11 cellular contexts compared by ENCODE assay signal in genomic region chr3:39911465-39912309, GRCh38.
A peak's percentile ranks its signal among the peaks of the same experiment; 100 is the strongest.
DNase-seq lines count a peak whose midpoint lies in the region; ATAC-seq and TF ChIP-seq lines count a peak whose summit lies in the region.
"Had no signal": no experiment of that assay in that cellular context is flagged by ENCODE, and none has a peak within 500 bp of the region (broad histone marks: within the 10 kb centered on the region; RNA-seq: fewer than 3 reads in every experiment).

No MANE protein-coding gene starts in this region.

- H2AK5ac ChIP-seq in mesenchymal stem cell (ENCODE audit: low read length, severe bottlenecking) = peak overlapping the region; percentile 40

- CTCF ChIA-PET in AG04449 (lab: Yijun Ruan, JAX) = no interaction called here
- CTCF ChIA-PET in activated CD8-positive, alpha-beta memory T cell treated with anti-CD3 and anti-CD28 coated beads, Interleukin-2, amount 10 ng/mL, durations not matched to agents 7 days and 5 days (lab: Charles Lee) = no interaction called here
- CTCF ChIA-PET in CD8-positive, alpha-beta memory T cell (lab: Charles Lee) = no interaction called here

- peak; percentile 57 for DNase-seq in AG04449 (ENCODE audit: low read depth, low spot score)
- peak; percentile 16 for DNase-seq in NCI-H226
- DNase-seq in epithelial cell of esophagus (ENCODE audit: low read depth) = peak; percentile 56
- DNase-seq in mesenchymal stem cell = no peak
- DNase-seq in activated CD8-positive, alpha-beta memory T cell treated with anti-CD3 and anti-CD28 coated beads, Interleukin-2, amount 10 ng/mL, durations not matched to agents 7 days and 5 days = no peak
- DNase-seq in NCI-H774 (lab: John Stamatoyannopoulos, UW) = no peak
- DNase-seq in CD8-positive, alpha-beta memory T cell = no peak
- DNase-seq in stimulated activated CD4-positive, alpha-beta T cell treated with anti-CD3 and anti-CD28 coated beads, Interleukin-15, amount 100 ng/mL, for 24 hours = no peak
- DNase-seq: AML-193, NCI-H524 had no signal

- ATAC-seq in activated CD8-positive, alpha-beta memory T cell treated with anti-CD3 and anti-CD28 coated beads, Interleukin-2, amount 10 ng/mL, durations not matched to agents 7 days and 5 days = no peak

- POLR2A ChIA-PET in AG04449 (lab: Yijun Ruan, JAX) = no interaction called here
- POLR2A ChIA-PET in CD8-positive, alpha-beta memory T cell (lab: Charles Lee) = no interaction called here

- TF ChIP-seq CTCF in AG04449 (IDR thresholded peaks at IDR 0.05; ENCODE audit: insufficient read depth, low read length, missing control alignments) (no peak), epithelial cell of esophagus (IDR thresholded peaks at IDR 0.05; ENCODE audit: insufficient read depth, low read depth, low read length, missing control alignments) (no peak)

- H3K9me3 Mint-ChIP-seq in activated CD8-positive, alpha-beta memory T cell treated with anti-CD3 and anti-CD28 coated beads, Interleukin-2, amount 10 ng/mL, durations not matched to agents 7 days and 5 days (ENCODE audit: low read depth) = no peaks in the 10 kb centered on the region
- peaks cover 0 to 1% (median 0%) of the 10 kb centered on the region in 5 donors for H3K9me3 Mint-ChIP-seq in CD8-positive, alpha-beta memory T cell
- H3K9me3 Mint-ChIP-seq: IgD-negative memory B cell had no signal

- H3K4me2 ChIP-seq in mesenchymal stem cell (ENCODE audit: low read length, poor library complexity, severe bottlenecking) = no peak overlapping the region

- H3K4me1 ChIP-seq in mesenchymal stem cell (ENCODE audit: control insufficient read depth, insufficient read depth, low read depth, low read length) = peaks cover 15% of the 10 kb centered on the region
- no peaks in the 10 kb centered on the region for H3K4me1 ChIP-seq in CD8-positive, alpha-beta memory T cell (ENCODE audit: insufficient read depth, low read length)

- H3K27ac ChIP-seq in mesenchymal stem cell (ENCODE audit: low read length, poor library complexity, severe bottlenecking) = peak overlapping the region; percentile 91
- no peak overlapping the region for H3K27ac ChIP-seq in CD8-positive, alpha-beta memory T cell (ENCODE audit: low read depth, low read length)

- H3K4me1 Mint-ChIP-seq in activated CD8-positive, alpha-beta memory T cell treated with anti-CD3 and anti-CD28 coated beads, Interleukin-2, amount 10 ng/mL, durations not matched to agents 7 days and 5 days = no peaks in the 10 kb centered on the region
- no peaks in the 10 kb centered on the region for H3K4me1 Mint-ChIP-seq in CD8-positive, alpha-beta memory T cell
- H3K4me1 Mint-ChIP-seq: IgD-negative memory B cell had no signal

- no peak overlapping the region for H3K14ac ChIP-seq in mesenchymal stem cell (ENCODE audit: low read length in 2 of 2)

- H2AFZ ChIP-seq in mesenchymal stem cell (ENCODE audit: low read depth, low read length) = no peak overlapping the region

- H3K9ac ChIP-seq in mesenchymal stem cell (ENCODE audit: low read length) = peak overlapping the region; percentile 19

- no peak overlapping the region for H3K4me3 Mint-ChIP-seq in activated CD8-positive, alpha-beta memory T cell treated with anti-CD3 and anti-CD28 coated beads, Interleukin-2, amount 10 ng/mL, durations not matched to agents 7 days and 5 days
- no peak overlapping the region for H3K4me3 Mint-ChIP-seq in CD8-positive, alpha-beta memory T cell
- H3K4me3 Mint-ChIP-seq: IgD-negative memory B cell had no signal

- H2BK5ac ChIP-seq in mesenchymal stem cell (ENCODE audit: low read depth, low read length, poor library complexity, severe bottlenecking) = peak overlapping the region; percentile 20

- no peaks in the 10 kb centered on the region for H3K36me3 ChIP-seq in mesenchymal stem cell (ENCODE audit: control insufficient read depth in 1 of 2, insufficient read depth in 2 of 2, low read depth in 1 of 2, low read length in 2 of 2)
- H3K36me3 ChIP-seq in CD8-positive, alpha-beta memory T cell (ENCODE audit: insufficient read depth, low read length) = no peaks in the 10 kb centered on the region

- H3K4ac ChIP-seq in mesenchymal stem cell (ENCODE audit: low read depth in 1 of 2, low read length in 2 of 2) = no peak overlapping the region

- no peaks in the 10 kb centered on the region for H3K9me3 ChIP-seq in mesenchymal stem cell (ENCODE audit: control insufficient read depth, low read length)
- no peaks in the 10 kb centered on the region for H3K9me3 ChIP-seq in CD8-positive, alpha-beta memory T cell (ENCODE audit: low read length)

- no peaks in the 10 kb centered on the region for H3K36me3 Mint-ChIP-seq in activated CD8-positive, alpha-beta memory T cell treated with anti-CD3 and anti-CD28 coated beads, Interleukin-2, amount 10 ng/mL, durations not matched to agents 7 days and 5 days
- no peaks in the 10 kb centered on the region for H3K36me3 Mint-ChIP-seq in CD8-positive, alpha-beta memory T cell
- H3K36me3 Mint-ChIP-seq: IgD-negative memory B cell had no signal

- no peaks in the 10 kb centered on the region for H3K27me3 ChIP-seq in mesenchymal stem cell (ENCODE audit: control insufficient read depth in 1 of 2, insufficient read depth in 1 of 2, low read length in 2 of 2)
- H3K27me3 ChIP-seq in CD8-positive, alpha-beta memory T cell (ENCODE audit: insufficient read depth, low read length, poor library complexity, severe bottlenecking) = peaks cover 3% of the 10 kb centered on the region

- H2BK120ac ChIP-seq in mesenchymal stem cell (ENCODE audit: low read depth, low read length) = no peak overlapping the region

- no peak overlapping the region for H2BK15ac ChIP-seq in mesenchymal stem cell (ENCODE audit: low read depth, poor library complexity, severe bottlenecking)

- H3K23ac ChIP-seq in mesenchymal stem cell (ENCODE audit: low read length in 2 of 2) = no peak overlapping the region

- 21% methylated on average over 2 of the region's 3 CpGs for WGBS in mesenchymal stem cell

- no peak overlapping the region for H3K4me3 ChIP-seq in AG04449 (ENCODE audit: low read depth, low read length)
- no peak overlapping the region for H3K4me3 ChIP-seq in epithelial cell of esophagus (ENCODE audit: low read length)
- no peak overlapping the region for H3K4me3 ChIP-seq in mesenchymal stem cell (ENCODE audit: insufficient read depth in 1 of 2, low read depth in 1 of 2, low read length in 2 of 2)
- no peak overlapping the region for H3K4me3 ChIP-seq in CD8-positive, alpha-beta memory T cell (ENCODE audit: low read length)

- no peaks in the 10 kb centered on the region for H3K79me1 ChIP-seq in mesenchymal stem cell (replicated peaks; ENCODE audit: low read length, poor library complexity, severe bottlenecking)

- H4K8ac ChIP-seq in mesenchymal stem cell (ENCODE audit: low read length) = no peak overlapping the region

- no peak overlapping the region for H3K27ac Mint-ChIP-seq in activated CD8-positive, alpha-beta memory T cell treated with anti-CD3 and anti-CD28 coated beads, Interleukin-2, amount 10 ng/mL, durations not matched to agents 7 days and 5 days
- no peak overlapping the region for H3K27ac Mint-ChIP-seq in CD8-positive, alpha-beta memory T cell
- H3K27ac Mint-ChIP-seq: IgD-negative memory B cell had no signal

- no peak overlapping the region for H2BK12ac ChIP-seq in mesenchymal stem cell (ENCODE audit: low read length in 2 of 2)

- H4K91ac ChIP-seq in mesenchymal stem cell (ENCODE audit: low read length) = no peak overlapping the region

- H3K27me3 Mint-ChIP-seq in activated CD8-positive, alpha-beta memory T cell treated with anti-CD3 and anti-CD28 coated beads, Interleukin-2, amount 10 ng/mL, durations not matched to agents 7 days and 5 days = no peaks in the 10 kb centered on the region
- no peaks in the 10 kb centered on the region for H3K27me3 Mint-ChIP-seq in CD8-positive, alpha-beta memory T cell

- H3K18ac ChIP-seq in mesenchymal stem cell (ENCODE audit: low read depth in 1 of 2, low read length in 2 of 2) = no peak overlapping the region

Comparison
In these comparisons a context has a peak if more than half of its experiments do, and no peak if none do; other contexts are left out.
1. DNase-seq: peak in AG04449 (single experiment), NCI-H226 (single experiment) and epithelial cell of esophagus (single experiment); none in mesenchymal stem cell (single experiment), activated CD8-positive, alpha-beta memory T cell treated with anti-CD3 and anti-CD28 coated beads, Interleukin-2, amount 10 ng/mL, durations not matched to agents 7 days and 5 days (single experiment), NCI-H774 (single experiment), CD8-positive, alpha-beta memory T cell (0 of 5) and stimulated activated CD4-positive, alpha-beta T cell treated with anti-CD3 and anti-CD28 coated beads, Interleukin-15, amount 100 ng/mL, for 24 hours (single experiment).